In the genomic region with DNA sequence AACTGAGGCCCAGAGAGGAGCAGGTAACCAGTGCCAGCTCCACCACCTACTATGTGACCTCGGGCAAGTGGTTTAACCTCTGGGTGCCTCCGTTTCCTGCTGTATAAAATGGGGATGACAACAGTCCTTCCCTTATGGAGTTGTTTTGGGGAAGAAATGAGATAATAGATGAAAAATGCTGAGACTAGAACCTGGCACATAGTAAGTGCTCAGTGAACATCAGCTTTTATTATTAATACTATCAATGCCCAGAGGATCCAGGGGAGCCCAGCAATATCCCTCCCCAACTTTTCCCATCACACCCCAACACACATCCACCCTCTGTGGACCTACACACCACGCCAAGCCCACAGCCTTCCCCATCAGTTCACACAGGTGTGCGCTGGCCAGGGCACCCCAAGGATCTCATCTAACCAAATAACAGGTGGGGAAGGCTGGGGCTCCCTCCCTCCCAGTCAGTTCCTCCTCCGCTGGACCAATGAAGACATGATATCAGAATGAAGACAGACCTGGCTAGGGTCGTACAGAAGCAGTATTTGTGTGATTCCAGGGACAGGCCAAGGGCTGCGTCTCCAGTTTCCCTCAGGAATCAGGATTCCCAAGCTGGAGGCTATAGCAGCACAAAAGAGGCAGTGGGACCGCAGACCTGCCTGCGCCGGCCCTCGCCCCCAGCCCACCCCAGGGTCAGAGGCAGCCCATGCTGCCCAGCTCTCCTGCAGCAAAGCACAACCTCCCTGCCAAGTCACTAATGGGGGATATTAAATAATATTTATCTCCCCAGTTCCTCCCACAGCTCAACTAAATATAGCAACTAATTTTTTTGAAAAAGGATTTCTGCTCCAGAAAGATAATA, we compare ENCODE assay signal across 12 cellular contexts. TPM values are rescaled to one million over a fixed set of nuclear protein-coding genes. Genes with fewer than 3 reads are reported as not detected.
DNase-seq lines count a peak whose midpoint lies in the region; ATAC-seq and TF ChIP-seq lines count a peak whose summit lies in the region.
"Had no signal": no experiment of that assay in that cellular context is flagged by ENCODE, and none has a peak within 500 bp of the region (broad histone marks: within the 10 kb centered on the region; RNA-seq: fewer than 3 reads in every experiment).

No MANE protein-coding gene starts in this region.

- H3K4me3 Mint-ChIP-seq in chondrocyte (ENCODE audit: unreplicated experiment): no peak overlapping the region

- H3K27me3 ChIP-seq in GM06990 (replicated peaks; ENCODE audit: control insufficient read depth, insufficient read depth, low read length) (no peaks in the 10 kb centered on the region), neutrophil (no peaks in the 10 kb centered on the region)

- peak overlapping the region; percentile 86 for H3K4me3 ChIP-seq in GM06990 (replicated peaks; ENCODE audit: low read depth, low read length)
- H3K4me3 ChIP-seq in neutrophil (ENCODE audit: low read depth in 1 of 2, low read length in 1 of 2): peak overlapping the region; percentile 91 to 94

- H3K4me1 ChIP-seq in neutrophil (ENCODE audit: control insufficient read depth in 1 of 2, insufficient read depth in 1 of 2, low read depth in 1 of 2, low read length in 1 of 2): peaks cover 64 to 66% of the 10 kb centered on the region in 2 experiments

- H3K9me3 ChIP-seq in KOPT-K1 (ENCODE audit: insufficient read depth, low read length, poor library complexity, severe bottlenecking) (no peaks in the 10 kb centered on the region), neutrophil (no peaks in the 10 kb centered on the region)
- H3K9me3 ChIP-seq: gastroesophageal sphincter, SK-N-SH had no signal

- H3K36me3 ChIP-seq in GM06990 (ENCODE audit: control insufficient read depth, insufficient read depth, low read length) (peaks cover 5% of the 10 kb centered on the region), KOPT-K1 (ENCODE audit: insufficient read depth, low read length) (peaks cover 34% of the 10 kb centered on the region), neutrophil (peaks cover 13% of the 10 kb centered on the region)
- H3K36me3 ChIP-seq: gastroesophageal sphincter had no signal

- H3K4me1 Mint-ChIP-seq in chondrocyte (ENCODE audit: low read depth): peaks cover 33% of the 10 kb centered on the region

- peak overlapping the region; percentile 23 for H3K27ac Mint-ChIP-seq in chondrocyte (ENCODE audit: unreplicated experiment)

- H3K27ac ChIP-seq in KOPT-K1 (ENCODE audit: low read depth, low read length, poor library complexity, severe bottlenecking): peak overlapping the region; percentile 94
- peak overlapping the region; percentile 97 for H3K27ac ChIP-seq in neutrophil

- H3K9me3 Mint-ChIP-seq in chondrocyte (ENCODE audit: low read depth): no peaks in the 10 kb centered on the region

- in situ Hi-C loops in KBM-7 (cut with MboI; ENCODE audit: low pct_unique_long_range_greater_than_20kb, low sequenced_read_pairs): no loop called here

- no peak for ATAC-seq in GM19463 (IDR thresholded peaks at IDR 0.05; ENCODE audit: unreplicated experiment)
- ATAC-seq: gastroesophageal sphincter had no signal

- H3K27me3 Mint-ChIP-seq in chondrocyte (ENCODE audit: low read depth): peaks cover 21% of the 10 kb centered on the region

- TF ChIP-seq CTCF in GM06990 (IDR thresholded peaks at IDR 0.05; ENCODE audit: insufficient read depth, low read length, poor library complexity, severe bottlenecking): no peak
- TF ChIP-seq CTCF in chondrocyte (IDR thresholded peaks at IDR 0.05): no peak
- TF ChIP-seq CTCF in neutrophil (IDR thresholded peaks at IDR 0.05): no peak

- DNase-seq in GM06990 (ENCODE audit: extremely low read depth, insufficient read length) (no peak), chondrocyte (ENCODE audit: low spot score) (no peak), cerebellum (ENCODE audit: low spot score) (no peak), KBM-7 (no peak)
- no peak for DNase-seq in stimulated activated CD4-positive, alpha-beta T cell treated with anti-CD3 and anti-CD28 coated beads, Interleukin-15, amount 100 ng/mL, for 24 hours
- DNase-seq: IMR-90, mesendoderm, SK-N-SH had no signal

- no peaks in the 10 kb centered on the region for H3K36me3 Mint-ChIP-seq in chondrocyte (ENCODE audit: low read depth)

RNA-seq across cellular contexts. Expression of gene ATP2A3, which starts 1.8 kb away (rescaled TPM):
- 0.53 to 1.7 TPM (median 1.5 TPM) in 3 replicates for total RNA-seq in chondrocyte
- 2.0 TPM for total RNA-seq in cerebellum

RNA-seq across cellular contexts. Expression of gene P2RX1, which starts 46.2 kb away (rescaled TPM):
- total RNA-seq in chondrocyte (not detected in 3 replicates), cerebellum (0.27 TPM)
- total RNA-seq: IMR-90 had no signal
